Comparison of ENCODE assay signal across 34 cellular contexts in the genomic region with DNA sequence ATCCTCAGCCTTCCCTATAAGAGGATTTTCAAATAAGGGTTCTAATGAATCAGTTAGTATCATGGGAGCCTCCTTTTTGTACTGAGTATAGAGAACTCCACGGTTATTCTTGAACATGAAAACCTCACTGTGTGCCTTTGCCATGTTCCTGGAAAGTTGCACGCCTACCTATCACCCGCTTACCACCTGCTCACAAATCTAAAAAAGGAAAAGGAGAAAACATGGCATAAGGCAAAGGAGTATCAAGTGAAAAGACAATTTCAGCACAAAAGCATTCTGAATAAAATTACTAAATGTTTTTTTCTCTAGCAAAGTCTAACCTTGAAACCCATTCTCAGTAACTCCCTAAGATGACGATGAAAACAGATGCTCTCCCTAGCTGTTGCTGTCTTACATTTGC.
"Had no signal": no experiment of that assay in that cellular context is flagged by ENCODE, and none has a peak within 500 bp of the region (broad histone marks: within the 10 kb centered on the region; RNA-seq: fewer than 3 reads in every experiment).

No MANE protein-coding gene starts in this region.

- H3K36me3 ChIP-seq: MG63 had no signal

- DNase-seq: Karpas-422, Kasumi-1, MG63, MM.1S, MV-4-11, NCI-H1048, NCI-H1092, NCI-H1092 treated with DMSO at 0.1 percent for 48 hours, NCI-H1105, NCI-H1105 treated with DMSO at 0.1 percent for 48 hours, NCI-H1417, NCI-H1417 treated with DMSO at 0.1 percent for 48 hours, NCI-H1436, NCI-H1436 treated with DMSO at 0.1 percent for 48 hours, NCI-H146, NCI-H1694, NCI-H1694 treated with DMSO at 0.1 percent for 48 hours, NCI-H187, NCI-H187 treated with DMSO at 0.1 percent for 48 hours, NCI-H1930, NCI-H2029, NCI-H2029 treated with DMSO at 0.1 percent for 48 hours, NCI-H2081, NCI-H2081 treated with DMSO at 0.1 percent for 48 hours, NCI-H2107, NCI-H2171, NCI-H2171 treated with DMSO at 0.1 percent for 48 hours, NCI-H2227 treated with DMSO at 0.1 percent for 48 hours, NCI-H226, NCI-H345, NCI-H446, NCI-H446 treated with DMSO at 0.1 percent for 48 hours, NCI-H510A, NCI-H510A treated with DMSO at 0.1 percent for 48 hours had no signal

- H3K4me3 ChIP-seq: MG63 had no signal

- H3K9me3 ChIP-seq: MG63 had no signal

- H3K27me3 ChIP-seq: MG63 had no signal
